Comparison of ENCODE assay signal across 8 cellular contexts in the genomic region with DNA sequence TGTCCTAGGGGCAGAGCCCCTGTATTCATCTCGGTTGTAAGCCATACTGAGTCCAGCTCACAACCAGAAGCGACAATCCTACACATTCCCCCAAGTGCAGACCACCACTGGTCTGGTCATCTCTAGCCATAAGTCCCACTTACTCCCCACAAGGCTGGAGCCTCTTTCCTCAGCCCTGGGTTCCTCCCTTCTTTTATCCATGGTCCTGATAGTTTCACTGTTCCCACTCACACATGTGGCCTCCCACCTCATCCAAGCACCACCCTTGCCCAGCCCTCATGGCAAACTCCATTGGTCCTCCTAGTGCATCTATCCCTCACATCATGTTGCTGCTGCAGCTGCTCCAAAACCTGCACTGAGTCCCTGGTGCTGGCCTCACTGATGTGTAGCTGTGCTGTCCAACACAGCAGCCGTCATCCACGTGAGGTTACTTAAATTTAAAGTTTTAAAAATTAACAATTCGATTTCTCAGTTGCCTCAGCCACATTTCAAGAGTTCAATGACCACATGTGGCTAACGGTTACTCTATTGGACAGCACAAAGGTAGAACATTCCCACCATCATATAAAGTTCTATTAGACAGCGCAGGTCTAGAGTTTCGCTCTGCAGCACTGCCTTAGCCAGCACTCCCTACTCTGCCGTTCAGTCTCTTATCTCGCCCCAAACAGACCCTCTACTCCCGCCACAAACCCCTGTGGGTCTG. TPM values are rescaled to one million over a fixed set of nuclear protein-coding genes. Genes with fewer than 3 reads are reported as not detected.
A peak's percentile ranks its signal among the peaks of the same experiment; 100 is the strongest.
DNase-seq lines count a peak whose midpoint lies in the region; ATAC-seq and TF ChIP-seq lines count a peak whose summit lies in the region.
"Not testable (repeated sequence)": the region's sequence is repeated elsewhere in the genome, so short reads cannot be mapped to it uniquely, and the experiment has no call there.

No MANE protein-coding gene starts in this region.

- H3K9ac ChIP-seq in adipocyte (ENCODE audit: low read length) = peak overlapping the region; percentile 95

- peak in 3 of 5 donors; percentile 5 to 50 (median 6) for DNase-seq in CD8-positive, alpha-beta memory T cell
- DNase-seq in HL-60 (ENCODE audit: low read depth in 1 of 2, low spot score in 1 of 2) = not testable (repeated sequence)
- DNase-seq in SJSA1 (ENCODE audit: low read depth in 1 of 2, low spot score in 2 of 2) = peak in 1 of 2 experiments; percentile 59
- DNase-seq in adipocyte (ENCODE audit: low read depth) = peak; percentile 62
- peak; percentile 27 to 62 for DNase-seq in foreskin fibroblast
- peak; percentile 39 to 54 (median 52) for DNase-seq in mucosa of descending colon
- DNase-seq in stimulated activated CD8-positive, alpha-beta memory T cell treated with anti-CD3 and anti-CD28 coated beads, Interleukin-4, amount 100 ng/mL, for 48 hours = peak; percentile 43

- peak overlapping the region; percentile 77 for H3K4me3 ChIP-seq in CD8-positive, alpha-beta memory T cell (ENCODE audit: low read length)
- H3K4me3 ChIP-seq in HL-60 (replicated peaks; ENCODE audit: insufficient read depth, low read length) = peak overlapping the region; percentile 97
- peak overlapping the region; percentile 88 for H3K4me3 ChIP-seq in SJSA1
- H3K4me3 ChIP-seq in adipocyte (ENCODE audit: low read length) = peak overlapping the region; percentile 94
- peak overlapping the region; percentile 56 to 95 for H3K4me3 ChIP-seq in foreskin fibroblast (ENCODE audit: low read depth in 1 of 2, low read length in 2 of 2)
- peak overlapping the region; percentile 80 for H3K4me3 ChIP-seq in mucosa of descending colon

- POLR2A ChIA-PET in CD8-positive, alpha-beta memory T cell (lab: Charles Lee) = interaction anchor here (0.6 kb wide), 1 partner anchor 8 kb away, joined by 3 read pairs; no protein-coding TSS in a partner anchor

- CTCF ChIA-PET in CD8-positive, alpha-beta memory T cell (lab: Charles Lee) = interaction anchor here (1.2 to 1.5 kb wide), 5 partner anchors 11 to 64 kb away, joined by 3 to 6 read pairs (median 3); no protein-coding TSS in a partner anchor

- H3K4me3 Mint-ChIP-seq in CD8-positive, alpha-beta memory T cell = not testable (repeated sequence)

- peak; percentile 10 for ATAC-seq in GM21576 (IDR thresholded peaks at IDR 0.05; ENCODE audit: unreplicated experiment)
- ATAC-seq in mucosa of descending colon = not testable (repeated sequence)

- not testable (repeated sequence) for H3K27ac Mint-ChIP-seq in CD8-positive, alpha-beta memory T cell

- peaks cover 35% of the 10 kb centered on the region for H3K4me1 ChIP-seq in CD8-positive, alpha-beta memory T cell (ENCODE audit: insufficient read depth, low read length)
- peaks cover 18% of the 10 kb centered on the region for H3K4me1 ChIP-seq in SJSA1 (replicated peaks)
- H3K4me1 ChIP-seq in adipocyte (ENCODE audit: control insufficient read depth, insufficient read depth, low read length) = peaks cover 22% of the 10 kb centered on the region
- peaks cover 26% of the 10 kb centered on the region for H3K4me1 ChIP-seq in mucosa of descending colon (ENCODE audit: low read depth)

- not testable (repeated sequence) for H3K27me3 ChIP-seq in CD8-positive, alpha-beta memory T cell (ENCODE audit: insufficient read depth, low read length, poor library complexity, severe bottlenecking); HL-60 (ENCODE audit: insufficient read depth, poor library complexity, severe bottlenecking); SJSA1 (replicated peaks); adipocyte (replicated peaks; ENCODE audit: control insufficient read depth, insufficient read depth, low read length)

- intact Hi-C loops in mucosa of descending colon (cut with DNase I, micrococcal nuclease) = not testable (repeated sequence)

- H3K27ac ChIP-seq in CD8-positive, alpha-beta memory T cell (ENCODE audit: low read depth, low read length) = peak overlapping the region; percentile 88
- peak overlapping the region; percentile 71 for H3K27ac ChIP-seq in HL-60 (replicated peaks)
- H3K27ac ChIP-seq in SJSA1 = not testable (repeated sequence)

- not testable (repeated sequence) for H3K9me3 ChIP-seq in CD8-positive, alpha-beta memory T cell (ENCODE audit: low read length); SJSA1 (replicated peaks); adipocyte (ENCODE audit: control insufficient read depth, low read length); mucosa of descending colon

- H3K4me1 Mint-ChIP-seq in CD8-positive, alpha-beta memory T cell = not testable (repeated sequence)

- H3K36me3 Mint-ChIP-seq in CD8-positive, alpha-beta memory T cell = not testable (repeated sequence)

- not testable (repeated sequence) for TF ChIP-seq CTCF in HL-60 (IDR thresholded peaks at IDR 0.05; ENCODE audit: insufficient read depth, low read length); foreskin fibroblast (IDR thresholded peaks at IDR 0.05; ENCODE audit: low read depth, low read length); mucosa of descending colon (IDR thresholded peaks at IDR 0.05)

- not testable (repeated sequence) for H3K36me3 ChIP-seq in CD8-positive, alpha-beta memory T cell (ENCODE audit: insufficient read depth, low read length); SJSA1; adipocyte (ENCODE audit: control insufficient read depth, insufficient read depth, low read length, severe bottlenecking); mucosa of descending colon (ENCODE audit: low read depth)

- H3K27me3 Mint-ChIP-seq in CD8-positive, alpha-beta memory T cell = not testable (repeated sequence)

- H3K9me3 Mint-ChIP-seq in CD8-positive, alpha-beta memory T cell = not testable (repeated sequence)

RNA-seq across cellular contexts. Expression of gene RNU1-3, which starts 23.1 kb away (rescaled TPM):
- 1,000 to 10,000 TPM; 1,293 to 1,300 TPM for total RNA-seq in CD8-positive, alpha-beta memory T cell
- polyA plus RNA-seq in CD8-positive, alpha-beta memory T cell = not detected
- total RNA-seq in SJSA1 (2014; rRNA removed; shearing (Covaris generic)) = under 0.01 and 294 TPM in 2 replicates
- 1,000 to 10,000 TPM; 2,195 to 6,222 (median 2,378) TPM for total RNA-seq in mucosa of descending colon

RNA-seq across cellular contexts. Expression of gene NBPF1, which starts 30.3 kb away (rescaled TPM):
- total RNA-seq in CD8-positive, alpha-beta memory T cell = 1 to 10 TPM; 7.6 to 7.9 TPM
- 9.7 TPM for polyA plus RNA-seq in CD8-positive, alpha-beta memory T cell
- 21.1 and 56.6 TPM in 2 replicates for total RNA-seq in SJSA1 (2014; rRNA removed; shearing (Covaris generic))
- total RNA-seq in mucosa of descending colon = 100 to 1,000 TPM in 2 of 3 donors, 10 to 100 TPM in 1; 80.2 to 169 (median 104) TPM
